ENCODE assay signal across 8 cellular contexts in genomic region chr14:89417111-89417468, GRCh38. TPM values are rescaled to one million over a fixed set of nuclear protein-coding genes. Genes with fewer than 3 reads are reported as not detected.
DNase-seq lines count a peak whose midpoint lies in the region; ATAC-seq and TF ChIP-seq lines count a peak whose summit lies in the region.

Gene FOXN3, minus strand, starts transcription at chr14:89417233. Its CDS starts 4,757 bp downstream, at chr14:89412476.

- 1% methylated on average over 23 to 28 of the region's 48 CpGs for WGBS in lower leg skin, 2 donors

- H4K20me1 ChIP-seq in BLaER1: peaks cover 26% of the 10 kb centered on the region

- H3K27ac ChIP-seq in BLaER1 (peak within 1 kb of the TSS; percentile 94), dorsolateral prefrontal cortex (peak within 1 kb of the TSS; percentile 59 to 95 (median 89))

- peaks cover 43% of the 10 kb centered on the region for H3K4me1 ChIP-seq in BLaER1

- H3K4me2 ChIP-seq in BLaER1: peak within 1 kb of the TSS; percentile 97

- H3K9me3 ChIP-seq in BLaER1: peaks cover 3% of the 10 kb centered on the region; the same call in 1 of the 2 replicates

- ATAC-seq in GM19351 (IDR thresholded peaks at IDR 0.05; ENCODE audit: unreplicated experiment): peak; percentile 45
- ATAC-seq in HG03520 (IDR thresholded peaks at IDR 0.05; ENCODE audit: unreplicated experiment): peak; percentile 37

- CTCF ChIA-PET in activated CD4-positive, alpha-beta memory T cell treated with anti-CD3 and anti-CD28 coated beads for 36 hours (lab: Charles Lee): no interaction called here

- H3K27me3 ChIP-seq in BLaER1 (no peaks in the 10 kb centered on the region), dorsolateral prefrontal cortex (no peaks in the 10 kb centered on the region)

- H3K27ac Mint-ChIP-seq in activated CD4-positive, alpha-beta memory T cell treated with anti-CD3 and anti-CD28 coated beads for 36 hours: peak within 1 kb of the TSS; percentile 91

- peak; percentile 89 for DNase-seq in NCI-H774 (lab: John Stamatoyannopoulos, UW)
- DNase-seq in activated CD4-positive, alpha-beta memory T cell treated with anti-CD3 and anti-CD28 coated beads for 36 hours: peak; percentile 93
- peak; percentile 76 to 92 (median 88) for DNase-seq in dorsolateral prefrontal cortex
- DNase-seq in lower leg skin (ENCODE audit: low spot score in 2 of 2): peak; percentile 92 to 98
- DNase-seq in stimulated activated CD4-positive, alpha-beta T cell treated with anti-CD3 and anti-CD28 coated beads, Interleukin-4, amount 100 ng/mL, for 4 hours: peak; percentile 84 to 87

- peaks cover 34% of the 10 kb centered on the region for H3K36me3 ChIP-seq in BLaER1

- POLR2A ChIA-PET in activated CD4-positive, alpha-beta memory T cell treated with anti-CD3 and anti-CD28 coated beads for 36 hours (lab: Charles Lee): no interaction called here

- TF ChIP-seq POLR2A in lower leg skin (IDR thresholded peaks at IDR 0.05): no peak

- H3K4me3 Mint-ChIP-seq in activated CD4-positive, alpha-beta memory T cell treated with anti-CD3 and anti-CD28 coated beads for 36 hours: peak within 1 kb of the TSS; percentile 87

- H3K36me3 Mint-ChIP-seq in activated CD4-positive, alpha-beta memory T cell treated with anti-CD3 and anti-CD28 coated beads for 36 hours: peaks cover 14% of the 10 kb centered on the region

- peaks cover 49% of the 10 kb centered on the region for H3K4me1 Mint-ChIP-seq in activated CD4-positive, alpha-beta memory T cell treated with anti-CD3 and anti-CD28 coated beads for 36 hours (ENCODE audit: low read depth)

- H3K4me3 ChIP-seq in BLaER1 (peak within 1 kb of the TSS; percentile 96), dorsolateral prefrontal cortex (peak within 1 kb of the TSS; percentile 66 to 96 (median 90)), lower leg skin (ENCODE audit: low read depth, poor library complexity, severe bottlenecking) (peak within 1 kb of the TSS; percentile 68)

- H3K27me3 Mint-ChIP-seq in activated CD4-positive, alpha-beta memory T cell treated with anti-CD3 and anti-CD28 coated beads for 36 hours: no peaks in the 10 kb centered on the region

- TF ChIP-seq CTCF in dorsolateral prefrontal cortex (IDR thresholded peaks at IDR 0.05 in 54 of 56, conservative IDR thresholded peaks at IDR 0.05 in 2 of 56; ENCODE audit: low read depth in 1 of 56, partially characterized antibody in 56 of 56) (no peak), lower leg skin (IDR thresholded peaks at IDR 0.05) (no peak)

- no peaks in the 10 kb centered on the region for H3K9me3 Mint-ChIP-seq in activated CD4-positive, alpha-beta memory T cell treated with anti-CD3 and anti-CD28 coated beads for 36 hours

- intact Hi-C loops in activated CD4-positive, alpha-beta memory T cell treated with anti-CD3 and anti-CD28 coated beads for 36 hours (cut with micrococcal nuclease): loop anchor here (2.0 to 5.0 kb wide), 4 partner anchors 140 to 625 kb away; partner anchors contain the start of genes EFCAB11, EML5 and TDP1
- intact Hi-C loops in dorsolateral prefrontal cortex (cut with DNase I) (loop anchor here (2.0 to 10.0 kb wide), 9 partner anchors 70 to 498 kb away; no protein-coding TSS in a partner anchor), lower leg skin (cut with DNase I; ENCODE audit: low total_unique reads) (no loop called here)

- H3K9ac ChIP-seq in BLaER1: peak within 1 kb of the TSS; percentile 91

RNA-seq across cellular contexts. Expression of gene FOXN3, which starts in this region (rescaled TPM):
- 10 to 100 TPM; 59.1 to 63.5 TPM for total RNA-seq in activated CD4-positive, alpha-beta memory T cell treated with anti-CD3 and anti-CD28 coated beads for 36 hours
- total RNA-seq in dorsolateral prefrontal cortex (100 to 1,000 TPM in 6 of 120 experiments, 10 to 100 TPM in 114; 44.6 to 136 (median 70.8) TPM), lower leg skin (100 to 1,000 TPM; 118 to 211 (median 167) TPM)

Comparison
In these comparisons a context has a peak if more than half of its experiments do, and no peak if none do; other contexts are left out.
1. Peak in every context shown above with its lines: DNase-seq, ATAC-seq, H3K4me3 ChIP-seq and H3K27ac ChIP-seq.